In genomic region chr7:75776295-75776971, GRCh38 we compare ENCODE assay signal across 8 cellular contexts. TPM values are rescaled to one million over a fixed set of nuclear protein-coding genes. Genes with fewer than 3 reads are reported as not detected.
A peak's percentile ranks its signal among the peaks of the same experiment; 100 is the strongest.
DNase-seq lines count a peak whose midpoint lies in the region; ATAC-seq, FAIRE-seq and TF ChIP-seq lines count a peak whose summit lies in the region.

No MANE protein-coding gene starts in this region.

- no peaks in the 10 kb centered on the region for H3K27me3 ChIP-seq in DND-41 (ENCODE audit: insufficient read depth, low read length, poor library complexity)
- no peaks in the 10 kb centered on the region for H3K27me3 ChIP-seq in small intestine (ENCODE audit: control insufficient read depth in 2 of 2, insufficient read depth in 2 of 2, low read length in 2 of 2)
- peaks cover 0 to 7% (median 0%) of the 10 kb centered on the region in 3 donors for H3K27me3 ChIP-seq in sigmoid colon

- peak; percentile 53 for DNase-seq in DND-41
- peak; percentile 96 for DNase-seq in RPMI7951 (ENCODE audit: low read depth)
- DNase-seq in activated gamma-delta T cell treated with anti-CD3 and anti-CD28 coated beads, Interleukin-2, amount 50 U/mL, for 16 hours (ENCODE audit: low read depth), result peak; percentile 32
- peak; percentile 26 for DNase-seq in small intestine
- DNase-seq in NCI-H345 treated with DMSO at 0.1 percent for 48 hours (lab: John Stamatoyannopoulos, UW; ENCODE audit: unreplicated experiment), result no peak
- DNase-seq in sigmoid colon, result no peak
- no peak for DNase-seq in cerebellar nuclear complex (lab: John Stamatoyannopoulos, UW)
- DNase-seq in NCI-H1930 (lab: John Stamatoyannopoulos, UW), result no peak

- no peaks in the 10 kb centered on the region for H3K79me2 ChIP-seq in DND-41 (ENCODE audit: insufficient read depth, low read length)

- no peak overlapping the region for H2AFZ ChIP-seq in DND-41 (ENCODE audit: low read depth, low read length)

- WGBS in small intestine, 3 donors, result 65 to 70% (median 66%) methylated on average over 12 of the region's 12 CpGs
- WGBS in sigmoid colon, 2 donors, result 51 to 55% methylated on average over 12 of the region's 12 CpGs

- intact Hi-C loops in sigmoid colon (cut with DNase I), result no loop called here

- TF ChIP-seq POLR2A in sigmoid colon (IDR thresholded peaks at IDR 0.05), result no peak

- no peak overlapping the region for H3K27ac ChIP-seq in DND-41 (ENCODE audit: low read length)
- no peak overlapping the region for H3K27ac ChIP-seq in small intestine (ENCODE audit: low read depth in 1 of 2, low read length in 1 of 2)
- no peak overlapping the region for H3K27ac ChIP-seq in sigmoid colon

- no peak for TF ChIP-seq EP300 in sigmoid colon (IDR thresholded peaks at IDR 0.05)

- no peaks in the 10 kb centered on the region for H4K20me1 ChIP-seq in DND-41 (ENCODE audit: insufficient read depth, low read length)

- H3K4me1 ChIP-seq in DND-41 (ENCODE audit: insufficient read depth, low read length) (peaks cover 4% of the 10 kb centered on the region; the same call in 1 of the 2 replicates), small intestine (ENCODE audit: control insufficient read depth in 2 of 2, insufficient read depth in 1 of 2, low read depth in 1 of 2, low read length in 1 of 2) (no peaks in the 10 kb centered on the region), sigmoid colon (no peaks in the 10 kb centered on the region)

- H3K36me3 ChIP-seq in DND-41 (ENCODE audit: insufficient read depth, low read length) (no peaks in the 10 kb centered on the region), small intestine (ENCODE audit: control insufficient read depth in 2 of 2, insufficient read depth in 2 of 2, low read length in 2 of 2) (no peaks in the 10 kb centered on the region), sigmoid colon (no peaks in the 10 kb centered on the region)

- no peak overlapping the region for H3K9ac ChIP-seq in DND-41 (ENCODE audit: low read depth, low read length)

- no peak for FAIRE-seq in small intestine (lab: Jason Lieb, UNC)

- H3K4me3 ChIP-seq in DND-41 (ENCODE audit: low read depth in 1 of 2, low read length in 2 of 2), result no peak overlapping the region
- no peak overlapping the region for H3K4me3 ChIP-seq in small intestine (ENCODE audit: low read depth in 1 of 2, low read length in 2 of 2)
- no peak overlapping the region for H3K4me3 ChIP-seq in sigmoid colon

- no peak overlapping the region for H3K4me2 ChIP-seq in DND-41 (ENCODE audit: insufficient read depth, low read length)

- ATAC-seq in DND-41 (ENCODE audit: insufficient read depth, low read depth), result peak; percentile 84

- peak; percentile 31 for TF ChIP-seq CTCF in DND-41 (IDR thresholded peaks at IDR 0.05; ENCODE audit: borderline replicate concordance, extremely low read depth, low read length, poor library complexity, severe bottlenecking)
- no peak for TF ChIP-seq CTCF in sigmoid colon (IDR thresholded peaks at IDR 0.05)

- no peaks in the 10 kb centered on the region for H3K9me3 ChIP-seq in DND-41 (ENCODE audit: insufficient read depth, low read length, severe bottlenecking)
- H3K9me3 ChIP-seq in small intestine (ENCODE audit: control insufficient read depth, low read depth), result no peaks in the 10 kb centered on the region
- H3K9me3 ChIP-seq in sigmoid colon, result no peaks in the 10 kb centered on the region

RNA-seq across cellular contexts. Expression of gene CCL26, which starts 4.4 kb away (rescaled TPM):
- total RNA-seq in RPMI7951 (2014; rRNA removed; shearing (Covaris generic)), result 0.36 and 0.78 TPM in 2 replicates
- polyA plus RNA-seq in small intestine (1 to 10 TPM in 1 of 3 donors, not detected in 2; 3.7 TPM), sigmoid colon (1 to 10 TPM in 2 of 3 donors, not detected in 1; 1.8 to 3.0 TPM)
- total RNA-seq in sigmoid colon, result 1 to 10 TPM in 1 of 4 donors, not detected in 3; 3.3 TPM

RNA-seq across cellular contexts. Expression of gene CCL24, which starts 37.2 kb away (rescaled TPM):
- total RNA-seq in RPMI7951 (2014; rRNA removed; shearing (Covaris generic)), result not detected in 2 replicates
- polyA plus RNA-seq in small intestine, result 10 to 100 TPM in 2 of 3 donors, 1 to 10 TPM in 1; 2.9 to 76.7 (median 34.9) TPM
- total RNA-seq in sigmoid colon, result not detected
- polyA plus RNA-seq in sigmoid colon, result 10 to 100 TPM; 24.4 to 32.8 (median 25.2) TPM

RNA-seq across cellular contexts. Expression of gene HIP1, which starts 37.7 kb away (rescaled TPM):
- 20.9 and 22.9 TPM in 2 replicates for total RNA-seq in RPMI7951 (2014; rRNA removed; shearing (Covaris generic))
- 1 to 10 TPM in 2 of 3 donors, under 1 TPM in 1; 0.22 to 7.1 (median 1.1) TPM for polyA plus RNA-seq in small intestine
- 10 to 100 TPM in 1 of 4 donors, 1 to 10 TPM in 3; 7.2 to 11.9 (median 8.6) TPM for total RNA-seq in sigmoid colon
- polyA plus RNA-seq in sigmoid colon, result 1 to 10 TPM; 1.2 to 4.6 (median 1.4) TPM

Comparison
In these comparisons a context has a peak if more than half of its experiments do, and no peak if none do; other contexts are left out.
1. DNase-seq: peak in DND-41 (single experiment), RPMI7951 (single experiment), activated gamma-delta T cell treated with anti-CD3 and anti-CD28 coated beads, Interleukin-2, amount 50 U/mL, for 16 hours (single experiment) and small intestine (single experiment); none in NCI-H345 treated with DMSO at 0.1 percent for 48 hours (single experiment), sigmoid colon (single experiment), cerebellar nuclear complex (0 of 2) and NCI-H1930 (0 of 2).